In genomic region chr6:98382246-98382645, GRCh38 we compare ENCODE assay signal across 22 cellular contexts.
DNase-seq lines count a peak whose midpoint lies in the region; ATAC-seq and FAIRE-seq lines count a peak whose summit lies in the region.
"Had no signal": no experiment of that assay in that cellular context is flagged by ENCODE, and none has a peak within 500 bp of the region (broad histone marks: within the 10 kb centered on the region; RNA-seq: fewer than 3 reads in every experiment).

No MANE protein-coding gene starts in this region.

- H3K27ac Mint-ChIP-seq in activated CD4-positive, alpha-beta T cell treated with anti-CD3 and anti-CD28 coated beads for 36 hours: no peak overlapping the region
- H3K27ac Mint-ChIP-seq in activated CD4-positive, alpha-beta T cell treated with anti-CD3 and anti-CD28 coated beads, Interleukin-2, amount 10 ng/mL, durations not matched to agents 24 days and 14 days: no peak overlapping the region
- H3K27ac Mint-ChIP-seq in stimulated activated effector memory CD8-positive, alpha-beta T cell treated with anti-CD3 and anti-CD28 coated beads, Interleukin-12 subunit alpha, Interleukin-12 subunit beta, amount 100 ng/mL, for 72 hours: no peak overlapping the region
- H3K27ac Mint-ChIP-seq: CD4-positive, alpha-beta T cell had no signal

- POLR2A ChIA-PET in activated CD4-positive, alpha-beta T cell treated with anti-CD3 and anti-CD28 coated beads for 36 hours (lab: Charles Lee): no interaction called here

- H3K4me1 Mint-ChIP-seq in activated CD4-positive, alpha-beta T cell treated with anti-CD3 and anti-CD28 coated beads for 36 hours: no peaks in the 10 kb centered on the region
- no peaks in the 10 kb centered on the region for H3K4me1 Mint-ChIP-seq in activated CD4-positive, alpha-beta T cell treated with anti-CD3 and anti-CD28 coated beads, Interleukin-2, amount 10 ng/mL, durations not matched to agents 24 days and 14 days
- H3K4me1 Mint-ChIP-seq in stimulated activated effector memory CD8-positive, alpha-beta T cell treated with anti-CD3 and anti-CD28 coated beads, Interleukin-12 subunit alpha, Interleukin-12 subunit beta, amount 100 ng/mL, for 72 hours: no peaks in the 10 kb centered on the region

- peak; percentile 26 for ATAC-seq in activated CD4-positive, alpha-beta T cell treated with anti-CD3 and anti-CD28 coated beads for 36 hours
- ATAC-seq in stimulated activated effector memory CD8-positive, alpha-beta T cell treated with anti-CD3 and anti-CD28 coated beads, Interleukin-12 subunit alpha, Interleukin-12 subunit beta, amount 100 ng/mL, for 72 hours: peak; percentile 46

- intact Hi-C loops in activated CD4-positive, alpha-beta T cell treated with anti-CD3 and anti-CD28 coated beads for 36 hours (cut with DNase I, micrococcal nuclease): no loop called here
- intact Hi-C loops in activated CD4-positive, alpha-beta T cell treated with anti-CD3 and anti-CD28 coated beads, Interleukin-2, amount 10 ng/mL, durations not matched to agents 24 days and 14 days (cut with micrococcal nuclease): no loop called here

- H3K9me3 Mint-ChIP-seq in activated CD4-positive, alpha-beta T cell treated with anti-CD3 and anti-CD28 coated beads for 36 hours (ENCODE audit: low read depth): no peaks in the 10 kb centered on the region
- H3K9me3 Mint-ChIP-seq in activated CD4-positive, alpha-beta T cell treated with anti-CD3 and anti-CD28 coated beads, Interleukin-2, amount 10 ng/mL, durations not matched to agents 24 days and 14 days: no peaks in the 10 kb centered on the region
- H3K9me3 Mint-ChIP-seq in stimulated activated effector memory CD8-positive, alpha-beta T cell treated with anti-CD3 and anti-CD28 coated beads, Interleukin-12 subunit alpha, Interleukin-12 subunit beta, amount 100 ng/mL, for 72 hours: peaks cover 6% of the 10 kb centered on the region

- H3K36me3 Mint-ChIP-seq in activated CD4-positive, alpha-beta T cell treated with anti-CD3 and anti-CD28 coated beads for 36 hours (ENCODE audit: low read depth): no peaks in the 10 kb centered on the region
- no peaks in the 10 kb centered on the region for H3K36me3 Mint-ChIP-seq in activated CD4-positive, alpha-beta T cell treated with anti-CD3 and anti-CD28 coated beads, Interleukin-2, amount 10 ng/mL, durations not matched to agents 24 days and 14 days (ENCODE audit: low read depth)
- no peaks in the 10 kb centered on the region for H3K36me3 Mint-ChIP-seq in stimulated activated effector memory CD8-positive, alpha-beta T cell treated with anti-CD3 and anti-CD28 coated beads, Interleukin-12 subunit alpha, Interleukin-12 subunit beta, amount 100 ng/mL, for 72 hours

- H3K4me3 Mint-ChIP-seq in activated CD4-positive, alpha-beta T cell treated with anti-CD3 and anti-CD28 coated beads for 36 hours: no peak overlapping the region
- no peak overlapping the region for H3K4me3 Mint-ChIP-seq in activated CD4-positive, alpha-beta T cell treated with anti-CD3 and anti-CD28 coated beads, Interleukin-2, amount 10 ng/mL, durations not matched to agents 24 days and 14 days
- H3K4me3 Mint-ChIP-seq in stimulated activated effector memory CD8-positive, alpha-beta T cell treated with anti-CD3 and anti-CD28 coated beads, Interleukin-12 subunit alpha, Interleukin-12 subunit beta, amount 100 ng/mL, for 72 hours: no peak overlapping the region
- H3K4me3 Mint-ChIP-seq: CD4-positive, alpha-beta T cell had no signal

- CTCF ChIA-PET in activated CD4-positive, alpha-beta T cell treated with anti-CD3 and anti-CD28 coated beads for 36 hours (lab: Charles Lee): no interaction called here

- no peak for FAIRE-seq in RCC 7860 (lab: Jason Lieb, UNC)
- FAIRE-seq: GM19239, H54 had no signal

- no peak for DNase-seq in activated CD4-positive, alpha-beta T cell treated with anti-CD3 and anti-CD28 coated beads for 36 hours
- no peak for DNase-seq in activated CD4-positive, alpha-beta T cell treated with anti-CD3 and anti-CD28 coated beads, Interleukin-2, amount 10 ng/mL, durations not matched to agents 24 days and 14 days
- DNase-seq in NCI-H146 treated with DMSO at 0.1 percent for 48 hours (lab: John Stamatoyannopoulos, UW; ENCODE audit: unreplicated experiment) (peak; percentile 33), astrocyte of the hippocampus (ENCODE audit: low read depth, low spot score) (peak; percentile 1), RPMI8226 (no peak), RCC 7860 (ENCODE audit: low spot score) (no peak)
- no peak for DNase-seq in stimulated activated effector memory CD8-positive, alpha-beta T cell treated with anti-CD3 and anti-CD28 coated beads, Interleukin-12 subunit alpha, Interleukin-12 subunit beta, amount 100 ng/mL, for 72 hours (ENCODE audit: low spot score in 2 of 2)
- DNase-seq: CD4-positive, alpha-beta T cell; COR-L47; DMS53; IMR-90; KG1; MG63; NCI-H187 treated with DMSO at 0.1 percent for 48 hours; NCI-H2171 treated with DMSO at 0.1 percent for 48 hours; NCI-H345; NCI-H510A treated with DMSO at 0.1 percent for 48 hours; NCI-H82; PC-9; SHP77 treated with DMSO at 0.1 percent for 48 hours had no signal

- no peaks in the 10 kb centered on the region for H3K27me3 Mint-ChIP-seq in activated CD4-positive, alpha-beta T cell treated with anti-CD3 and anti-CD28 coated beads for 36 hours
- H3K27me3 Mint-ChIP-seq in activated CD4-positive, alpha-beta T cell treated with anti-CD3 and anti-CD28 coated beads, Interleukin-2, amount 10 ng/mL, durations not matched to agents 24 days and 14 days: no peaks in the 10 kb centered on the region
- H3K27me3 Mint-ChIP-seq: CD4-positive, alpha-beta T cell had no signal

Comparison
In these comparisons a context has a peak if more than half of its experiments do, and no peak if none do; other contexts are left out.
1. DNase-seq: peak in NCI-H146 treated with DMSO at 0.1 percent for 48 hours (single experiment) and astrocyte of the hippocampus (single experiment); none in activated CD4-positive, alpha-beta T cell treated with anti-CD3 and anti-CD28 coated beads for 36 hours (single experiment), activated CD4-positive, alpha-beta T cell treated with anti-CD3 and anti-CD28 coated beads, Interleukin-2, amount 10 ng/mL, durations not matched to agents 24 days and 14 days (single experiment), stimulated activated effector memory CD8-positive, alpha-beta T cell treated with anti-CD3 and anti-CD28 coated beads, Interleukin-12 subunit alpha, Interleukin-12 subunit beta, amount 100 ng/mL, for 72 hours (0 of 2), RPMI8226 (single experiment) and RCC 7860 (single experiment).